14 cellular contexts compared by ENCODE assay signal in the genomic region with DNA sequence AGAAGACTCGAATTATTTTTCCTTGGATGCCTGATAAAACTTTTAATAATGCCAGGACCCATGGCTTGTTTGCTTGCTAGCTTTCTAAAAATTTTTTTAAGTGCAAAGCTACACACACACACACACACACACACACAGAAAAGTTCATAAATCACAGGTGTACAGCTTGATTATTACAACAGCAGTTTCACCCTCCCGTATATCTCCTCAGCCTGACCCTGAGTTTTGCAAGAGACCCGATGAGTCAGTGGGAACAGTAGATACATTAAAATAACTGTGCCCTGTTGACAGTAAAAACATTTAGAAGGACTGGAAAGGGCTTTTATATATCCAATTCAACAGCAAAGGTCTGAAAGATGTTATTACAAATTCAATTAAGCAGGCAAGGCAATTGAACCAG. TPM values are rescaled to one million over a fixed set of nuclear protein-coding genes. Genes with fewer than 3 reads are reported as not detected.
A peak's percentile ranks its signal among the peaks of the same experiment; 100 is the strongest.
DNase-seq lines count a peak whose midpoint lies in the region; FAIRE-seq and TF ChIP-seq lines count a peak whose summit lies in the region.
"Had no signal": no experiment of that assay in that cellular context is flagged by ENCODE, and none has a peak within 500 bp of the region (broad histone marks: within the 10 kb centered on the region; RNA-seq: fewer than 3 reads in every experiment).

No MANE protein-coding gene starts in this region.

- H3K4me3 Mint-ChIP-seq in HFFc6 = no peak overlapping the region
- H3K4me3 Mint-ChIP-seq: dendritic cell treated with granulocyte-macrophage colony-stimulating factor and Interleukin-4, amounts not matched to agents 40 ng/mL and 50 ng/mL, for 4 days; stimulated activated memory B cell treated with anti-CD40 and anti-IgM and Interleukin-4, amounts not matched to agents 10 μg/mL and 1 μg/mL and 100 μg/mL, for 72 hours had no signal

- no peak overlapping the region for H3K27ac Mint-ChIP-seq in HFFc6
- H3K27ac Mint-ChIP-seq: dendritic cell treated with granulocyte-macrophage colony-stimulating factor and Interleukin-4, amounts not matched to agents 40 ng/mL and 50 ng/mL, for 4 days; stimulated activated memory B cell treated with anti-CD40 and anti-IgM and Interleukin-4, amounts not matched to agents 10 μg/mL and 1 μg/mL and 100 μg/mL, for 72 hours had no signal

- 79 to 92% (median 87%) methylated on average over 3 of the region's 3 CpGs for WGBS in stomach, 5 donors

- peaks cover 0 to 6% (median 3%) of the 10 kb centered on the region in 4 donors for H3K36me3 ChIP-seq in stomach

- intact Hi-C loops in stomach (cut with DNase I; ENCODE audit: low total_unique reads) = no loop called here

- TF ChIP-seq EP300 in stomach (IDR thresholded peaks at IDR 0.05) = no peak

- no peak for FAIRE-seq in D721Med (lab: Jason Lieb, UNC)
- FAIRE-seq: GM12891, RCC 7860 had no signal

- no peaks in the 10 kb centered on the region for H3K27me3 ChIP-seq in stomach

- no peak for TF ChIP-seq POLR2A in stomach (IDR thresholded peaks at IDR 0.05)

- no peak overlapping the region for H3K27ac ChIP-seq in stomach

- no peak overlapping the region for H3K4me3 ChIP-seq in AG10803 (ENCODE audit: low read length)
- H3K4me3 ChIP-seq in stomach = no peak overlapping the region

- peaks cover 6% of the 10 kb centered on the region for H3K36me3 Mint-ChIP-seq in HFFc6 (ENCODE audit: low read depth)

- DNase-seq in AG10803 (ENCODE audit: low read depth) (peak; percentile 70), HFFc6 (peak; percentile 24), astrocyte of the hippocampus (ENCODE audit: low read depth, low spot score) (peak; percentile 18), left kidney (ENCODE audit: low read depth, low spot score) (peak; percentile 2), stomach (no peak), ureter (ENCODE audit: low spot score) (no peak), NCI-H1105 (lab: John Stamatoyannopoulos, UW) (no peak), D721Med (ENCODE audit: insufficient read length, low spot score) (no peak)
- DNase-seq: Calu3, NCI-H2029 treated with DMSO at 0.1 percent for 48 hours had no signal

- peaks cover 23% of the 10 kb centered on the region for H3K4me1 Mint-ChIP-seq in HFFc6 (ENCODE audit: low read depth)
- H3K4me1 Mint-ChIP-seq: stimulated activated memory B cell treated with anti-CD40 and anti-IgM and Interleukin-4, amounts not matched to agents 10 μg/mL and 1 μg/mL and 100 μg/mL, for 72 hours had no signal

- no peaks in the 10 kb centered on the region for H3K4me1 ChIP-seq in stomach

- H3K27me3 Mint-ChIP-seq in HFFc6 (ENCODE audit: insufficient read depth) = no peaks in the 10 kb centered on the region; the same call in 1 of the 2 replicates
- H3K27me3 Mint-ChIP-seq: dendritic cell treated with granulocyte-macrophage colony-stimulating factor and Interleukin-4, amounts not matched to agents 40 ng/mL and 50 ng/mL, for 4 days; stimulated activated memory B cell treated with anti-CD40 and anti-IgM and Interleukin-4, amounts not matched to agents 10 μg/mL and 1 μg/mL and 100 μg/mL, for 72 hours had no signal

- peaks cover 5% of the 10 kb centered on the region for H3K9me3 Mint-ChIP-seq in HFFc6
- H3K9me3 Mint-ChIP-seq: dendritic cell treated with granulocyte-macrophage colony-stimulating factor and Interleukin-4, amounts not matched to agents 40 ng/mL and 50 ng/mL, for 4 days; stimulated activated memory B cell treated with anti-CD40 and anti-IgM and Interleukin-4, amounts not matched to agents 10 μg/mL and 1 μg/mL and 100 μg/mL, for 72 hours had no signal

- H3K9me3 ChIP-seq in stomach = no peaks in the 10 kb centered on the region

- TF ChIP-seq CTCF in AG10803 (conservative IDR thresholded peaks at IDR 0.05; ENCODE audit: low read length) (no peak), HFFc6 (IDR thresholded peaks at IDR 0.05) (no peak), stomach (IDR thresholded peaks at IDR 0.05) (no peak), D721Med (IDR thresholded peaks at IDR 0.05; ENCODE audit: insufficient read depth, missing control alignments) (no peak)

RNA-seq across cellular contexts. Expression of a gene that starts 46.7 kb away (rescaled TPM):
- total RNA-seq in HFFc6 (2021; fragmentation: NEBNext Ultra II Directional; extraction: Animal tissue kit (Norgen Biotek cat#: 25700)) = 100 to 1,000 TPM; 129 to 152 (median 145) TPM
- 100 to 1,000 TPM in 4 of 5 donors, 10 to 100 TPM in 1; 28.4 to 145 (median 130) TPM for total RNA-seq in stomach
- polyA plus RNA-seq in stomach = 100 to 1,000 TPM in 1 of 3 donors, 10 to 100 TPM in 2; 89.8 to 102 (median 92.2) TPM
- 73.8 TPM for total RNA-seq in ureter

Comparison
In these comparisons a context has a peak if more than half of its experiments do, and no peak if none do; other contexts are left out.
1. DNase-seq: peak in AG10803 (single experiment), HFFc6 (single experiment), astrocyte of the hippocampus (single experiment) and left kidney (single experiment); none in stomach (single experiment), ureter (single experiment), NCI-H1105 (single experiment) and D721Med (single experiment).